ENCODE assay signal across 8 cellular contexts in genomic region chr9:34178698-34179527, GRCh38. TPM values are rescaled to one million over a fixed set of nuclear protein-coding genes. Genes with fewer than 3 reads are reported as not detected.
DNase-seq lines count a peak whose midpoint lies in the region; ATAC-seq and TF ChIP-seq lines count a peak whose summit lies in the region.

Gene UBAP1, plus strand, starts transcription at chr9:34179043. Its CDS starts 41,872 bp downstream, at chr9:34220915.

- peak; percentile 94 to 95 for TF ChIP-seq POLR2A in uterus (IDR thresholded peaks at IDR 0.05)

- peak within 1 kb of the TSS; percentile 72 for H3K4me3 ChIP-seq in right cardiac atrium (ENCODE audit: low read length)
- peak within 1 kb of the TSS; percentile 75 to 94 for H3K4me3 ChIP-seq in uterus

- H3K9me3 ChIP-seq in right cardiac atrium (ENCODE audit: control insufficient read depth, low read length), result no peaks in the 10 kb centered on the region
- H3K9me3 ChIP-seq in uterus, result no peaks in the 10 kb centered on the region

- H3K27ac ChIP-seq in right cardiac atrium (ENCODE audit: low read length) (peak within 1 kb of the TSS; percentile 86), uterus (peak within 1 kb of the TSS; percentile 95)

- ATAC-seq in GM18498 (IDR thresholded peaks at IDR 0.05; ENCODE audit: unreplicated experiment) (peak; percentile 99), HG02938 (IDR thresholded peaks at IDR 0.05; ENCODE audit: unreplicated experiment) (peak; percentile 99), right cardiac atrium (peak; percentile 99 to 100)

- TF ChIP-seq CTCF in uterus (IDR thresholded peaks at IDR 0.05), result peak in 2 of 4 experiments; percentile 2 to 24

- intact Hi-C loops in T-helper 2 cell treated with Interferon-gamma antibody and Interleukin-4, amounts not matched to agents 100 ng/mL and 5 ng/mL, for 36 hours (cut with micrococcal nuclease), result loop anchor here (1.0 to 2.0 kb wide), 4 partner anchors 53 to 198 kb away; partner anchors contain the start of genes DCAF12 and MYORG
- intact Hi-C loops in right cardiac atrium (cut with DNase I), result loop anchor here in 1 of 4 donors (10.0 kb wide), 1 partner anchor 76 kb away; no protein-coding TSS in a partner anchor
- intact Hi-C loops in uterus (cut with DNase I; ENCODE audit: low total_unique reads), result no loop called here

- H3K36me3 ChIP-seq in uterus, result no peaks in the 10 kb centered on the region

- no peaks in the 10 kb centered on the region for H3K4me1 ChIP-seq in right cardiac atrium (ENCODE audit: control insufficient read depth, insufficient read depth, low read length)
- no peaks in the 10 kb centered on the region for H3K4me1 ChIP-seq in uterus

- under 1% methylated on average over 52 of the region's 52 CpGs for WGBS in right cardiac atrium

- H3K27me3 ChIP-seq in right cardiac atrium (ENCODE audit: control insufficient read depth, insufficient read depth) (no peaks in the 10 kb centered on the region), uterus (no peaks in the 10 kb centered on the region)

- DNase-seq in NCI-H187 (lab: John Stamatoyannopoulos, UW) (peak; percentile 76 to 77), anterior cingulate cortex (lab: John Stamatoyannopoulos, UW) (peak; percentile 49 to 98 (median 92)), right cardiac atrium (peak; percentile 97 to 98 (median 98)), pulmonary artery endothelial cell (ENCODE audit: low read depth, low spot score) (peak; percentile 92), uterus (peak; percentile 96 to 97)

RNA-seq across cellular contexts. Expression of gene UBAP1, which starts in this region (rescaled TPM):
- 30.9 and 31.2 TPM in 2 replicates for total RNA-seq in T-helper 2 cell treated with Interferon-gamma antibody and Interleukin-4, amounts not matched to agents 100 ng/mL and 5 ng/mL, for 36 hours
- 10 to 100 TPM; 43.6 to 51.1 (median 46.6) TPM for total RNA-seq in right cardiac atrium
- polyA plus RNA-seq in right cardiac atrium, result 31.2 TPM
- 35.3 and 38.0 TPM in 2 replicates for total RNA-seq in pulmonary artery endothelial cell
- total RNA-seq in uterus, result 10 to 100 TPM; 17.1 to 60.4 (median 24.9) TPM

Comparison
In these comparisons a context has a peak if more than half of its experiments do, and no peak if none do; other contexts are left out.
1. Peak in every context shown above with its lines: DNase-seq, ATAC-seq, H3K4me3 ChIP-seq and H3K27ac ChIP-seq.